Comparison of ENCODE assay signal across 8 cellular contexts in the genomic region with DNA sequence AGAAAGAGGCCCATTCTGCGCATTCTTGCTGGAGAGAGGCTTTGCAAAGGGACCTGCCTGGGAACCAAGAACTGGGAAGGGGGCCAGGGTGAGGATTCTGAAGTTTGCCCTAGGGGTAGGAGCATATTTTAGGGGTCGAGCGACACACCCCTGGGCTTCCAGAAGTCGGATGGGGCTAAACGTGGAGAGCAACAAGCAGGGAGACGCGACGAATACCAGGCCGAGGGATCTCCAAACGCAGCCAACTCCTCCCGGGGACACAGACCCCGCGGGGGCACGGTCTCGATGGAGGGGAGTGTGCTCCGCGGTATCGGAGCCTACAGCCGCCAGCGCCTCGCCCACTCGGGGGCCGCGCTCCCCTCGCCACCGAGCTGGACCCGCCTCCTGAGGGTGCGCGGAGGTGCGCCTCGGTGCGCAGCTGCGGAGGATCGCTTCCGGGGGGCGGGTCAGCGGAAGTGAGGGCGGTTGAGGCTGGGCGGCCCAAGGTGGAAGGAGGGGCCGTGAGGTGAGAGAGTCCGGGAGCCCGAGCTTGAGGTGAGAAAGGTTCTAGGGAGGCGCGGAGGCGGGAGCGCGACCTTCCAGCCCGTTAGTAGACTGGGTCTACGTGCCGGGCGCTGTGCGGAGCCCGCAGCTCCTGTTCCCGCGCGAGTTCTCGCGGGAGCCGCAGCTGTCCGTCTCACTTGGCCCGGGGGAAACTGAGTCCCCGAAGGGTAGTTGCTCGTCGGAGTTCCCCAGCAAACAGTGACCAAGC. TPM values are rescaled to one million over a fixed set of nuclear protein-coding genes. Genes with fewer than 3 reads are reported as not detected.
A peak's percentile ranks its signal among the peaks of the same experiment; 100 is the strongest.
DNase-seq lines count a peak whose midpoint lies in the region; ATAC-seq and TF ChIP-seq lines count a peak whose summit lies in the region.

A gene (plus strand): TSS at position 459 of the 751 bp plus-strand sequence. CDS start 3,151 bp downstream, outside the sequence.

- 1 to 3% methylated on average over 25 to 64 of the region's 64 CpGs for WGBS in endodermal cell (ENCODE audit: insufficient coverage in 1 of 2, insufficient read length in 1 of 2), 2 experiments

- peak; percentile 89 for DNase-seq in CMK (ENCODE audit: low read depth)
- DNase-seq in NOMO-1 treated with DMSO at 0.1 percent for 48 hours (lab: John Stamatoyannopoulos, UW; ENCODE audit: unreplicated experiment): peak; percentile 73
- peak; percentile 96 for DNase-seq in activated CD8-positive, alpha-beta memory T cell treated with anti-CD3 and anti-CD28 coated beads, Interleukin-2, amount 10 ng/mL, durations not matched to agents 7 days and 5 days
- DNase-seq in endodermal cell: peak; percentile 95
- peak; percentile 71 to 85 for DNase-seq in mesothelial cell of epicardium (ENCODE audit: low spot score in 2 of 2, unreplicated experiment in 2 of 2)
- peak; percentile 93 to 94 for DNase-seq in stimulated activated CD8-positive, alpha-beta memory T cell treated with anti-CD3 and anti-CD28 coated beads, Interleukin-15, amount 100 ng/mL, for 48 hours (ENCODE audit: low read depth in 2 of 2)

- CTCF ChIA-PET in activated CD8-positive, alpha-beta memory T cell treated with anti-CD3 and anti-CD28 coated beads, Interleukin-2, amount 10 ng/mL, durations not matched to agents 7 days and 5 days (lab: Charles Lee): interaction anchor here (0.9 to 2.9 kb wide), 5 partner anchors 22 to 270 kb away, joined by 3 to 11 read pairs (median 4); a partner anchor contains a TSS

- TF ChIP-seq CTCF in endodermal cell (conservative IDR thresholded peaks at IDR 0.05) (no peak), mesothelial cell of epicardium (IDR thresholded peaks at IDR 0.05; ENCODE audit: unreplicated experiment) (no peak)

- H3K4me1 ChIP-seq in endodermal cell (ENCODE audit: control insufficient read depth, insufficient read depth, low read length): peaks cover 5% of the 10 kb centered on the region

- H3K36me3 Mint-ChIP-seq in activated CD8-positive, alpha-beta memory T cell treated with anti-CD3 and anti-CD28 coated beads, Interleukin-2, amount 10 ng/mL, durations not matched to agents 7 days and 5 days: peaks cover 3% of the 10 kb centered on the region
- H3K36me3 Mint-ChIP-seq in endodermal cell (ENCODE audit: low read depth) (peaks cover 19% of the 10 kb centered on the region), mesothelial cell of epicardium (peaks cover 7% of the 10 kb centered on the region)

- ATAC-seq in GM19395 (IDR thresholded peaks at IDR 0.05; ENCODE audit: unreplicated experiment): peak; percentile 81
- ATAC-seq in HG03521 (IDR thresholded peaks at IDR 0.05; ENCODE audit: unreplicated experiment): peak; percentile 86
- peak; percentile 88 for ATAC-seq in activated CD8-positive, alpha-beta memory T cell treated with anti-CD3 and anti-CD28 coated beads, Interleukin-2, amount 10 ng/mL, durations not matched to agents 7 days and 5 days

- H3K36me3 ChIP-seq in endodermal cell (ENCODE audit: control insufficient read depth, insufficient read depth, low read length): peaks cover 7% of the 10 kb centered on the region

- H3K27ac Mint-ChIP-seq in activated CD8-positive, alpha-beta memory T cell treated with anti-CD3 and anti-CD28 coated beads, Interleukin-2, amount 10 ng/mL, durations not matched to agents 7 days and 5 days: peak within 1 kb of the TSS; percentile 92
- H3K27ac Mint-ChIP-seq in endodermal cell: peak within 1 kb of the TSS; percentile 96
- peak within 1 kb of the TSS; percentile 99 for H3K27ac Mint-ChIP-seq in mesothelial cell of epicardium

- H3K4me3 ChIP-seq in endodermal cell (ENCODE audit: low read length): peak within 1 kb of the TSS; percentile 87

- no peaks in the 10 kb centered on the region for H3K27me3 Mint-ChIP-seq in activated CD8-positive, alpha-beta memory T cell treated with anti-CD3 and anti-CD28 coated beads, Interleukin-2, amount 10 ng/mL, durations not matched to agents 7 days and 5 days
- H3K27me3 Mint-ChIP-seq in endodermal cell (ENCODE audit: insufficient read depth) (peaks cover 9% of the 10 kb centered on the region), mesothelial cell of epicardium (ENCODE audit: low read depth) (no peaks in the 10 kb centered on the region)

- no peaks in the 10 kb centered on the region for H3K9me3 Mint-ChIP-seq in activated CD8-positive, alpha-beta memory T cell treated with anti-CD3 and anti-CD28 coated beads, Interleukin-2, amount 10 ng/mL, durations not matched to agents 7 days and 5 days (ENCODE audit: low read depth)
- H3K9me3 Mint-ChIP-seq in endodermal cell (no peaks in the 10 kb centered on the region), mesothelial cell of epicardium (no peaks in the 10 kb centered on the region)

- H3K27ac ChIP-seq in endodermal cell (ENCODE audit: low read depth, low read length): peak within 1 kb of the TSS; percentile 76

- H3K9ac ChIP-seq in endodermal cell (ENCODE audit: extremely low read depth, low read length, poor library complexity, severe bottlenecking): peak within 1 kb of the TSS; percentile 64

- H3K4me1 Mint-ChIP-seq in activated CD8-positive, alpha-beta memory T cell treated with anti-CD3 and anti-CD28 coated beads, Interleukin-2, amount 10 ng/mL, durations not matched to agents 7 days and 5 days: peaks cover 23% of the 10 kb centered on the region
- H3K4me1 Mint-ChIP-seq in endodermal cell (peaks cover 29% of the 10 kb centered on the region), mesothelial cell of epicardium (peaks cover 34% of the 10 kb centered on the region)

- no peaks in the 10 kb centered on the region for H3K9me3 ChIP-seq in endodermal cell (ENCODE audit: control insufficient read depth, low read length)

- H3K4me3 Mint-ChIP-seq in activated CD8-positive, alpha-beta memory T cell treated with anti-CD3 and anti-CD28 coated beads, Interleukin-2, amount 10 ng/mL, durations not matched to agents 7 days and 5 days: peak within 1 kb of the TSS; percentile 91
- H3K4me3 Mint-ChIP-seq in endodermal cell (peak within 1 kb of the TSS; percentile 81), mesothelial cell of epicardium (peak within 1 kb of the TSS; percentile 97)

- no peaks in the 10 kb centered on the region for H3K27me3 ChIP-seq in endodermal cell (ENCODE audit: control insufficient read depth, insufficient read depth, low read length, poor library complexity, severe bottlenecking)

RNA-seq across cellular contexts. Expression of the gene that starts here (rescaled TPM):
- 10 to 100 TPM; 28.9 to 31.2 TPM for total RNA-seq in activated CD8-positive, alpha-beta memory T cell treated with anti-CD3 and anti-CD28 coated beads, Interleukin-2, amount 10 ng/mL, durations not matched to agents 7 days and 5 days
- total RNA-seq in endodermal cell (10 to 100 TPM; 31.6 to 36.2 TPM), mesothelial cell of epicardium (74.3 to 76.6 TPM (median 74.7 TPM) in 3 replicates)
- polyA plus RNA-seq in endodermal cell (2013, experiment 1 of 2): 55.7 TPM
- polyA plus RNA-seq in endodermal cell (2013, experiment 2 of 2): 50.5 TPM

Comparison
In these comparisons a context has a peak if more than half of its experiments do, and no peak if none do; other contexts are left out.
1. Peak in every context shown above with its lines: DNase-seq, ATAC-seq, H3K4me3 ChIP-seq and H3K27ac ChIP-seq.